ENCODE assay signal across 20 cellular contexts in genomic region chr11:116680349-116681125, GRCh38.
DNase-seq lines count a peak whose midpoint lies in the region; ATAC-seq and TF ChIP-seq lines count a peak whose summit lies in the region.
"Had no signal": no experiment of that assay in that cellular context is flagged by ENCODE, and none has a peak within 500 bp of the region (broad histone marks: within the 10 kb centered on the region; RNA-seq: fewer than 3 reads in every experiment).

No MANE protein-coding gene starts in this region.

- H3K9me3 Mint-ChIP-seq in Caco-2 (ENCODE audit: unreplicated experiment) (peaks cover 6% of the 10 kb centered on the region), chondrocyte (ENCODE audit: low read depth) (peaks cover 36% of the 10 kb centered on the region), osteocyte (ENCODE audit: unreplicated experiment) (peaks cover 13% of the 10 kb centered on the region)
- peaks cover 7% of the 10 kb centered on the region for H3K9me3 Mint-ChIP-seq in activated naive CD8-positive, alpha-beta T cell treated with anti-CD3 and anti-CD28 coated beads for 36 hours

- TF ChIP-seq CTCF in Caco-2 (IDR thresholded peaks at IDR 0.05; ENCODE audit: insufficient read depth in 1 of 2, low read depth in 1 of 2, low read length in 1 of 2, severe bottlenecking in 1 of 2, unreplicated experiment in 1 of 2) (peak; percentile 12 to 26), KMS-11 (conservative IDR thresholded peaks at IDR 0.05; ENCODE audit: low read depth, low read length) (0 out of 2 replicates have a peak, but pooled peaks have one; percentile 15), chondrocyte (IDR thresholded peaks at IDR 0.05) (peak; percentile 1), osteocyte (IDR thresholded peaks at IDR 0.05) (no peak)

- no peak overlapping the region for H3K4me2 ChIP-seq in KMS-11

- no peak for ATAC-seq in HG02970 (IDR thresholded peaks at IDR 0.05; ENCODE audit: low FRiP score, unreplicated experiment)
- ATAC-seq: CD8-positive, alpha-beta T cell; Panc1; SK-N-SH treated with all-trans-retinoic acid at 6 μM for 48 hours had no signal

- H3K27me3 Mint-ChIP-seq in Caco-2 (ENCODE audit: insufficient read depth, unreplicated experiment): peaks cover 8% of the 10 kb centered on the region
- H3K27me3 Mint-ChIP-seq in chondrocyte (ENCODE audit: low read depth): peaks cover 22% of the 10 kb centered on the region
- H3K27me3 Mint-ChIP-seq in osteocyte (ENCODE audit: unreplicated experiment): peaks cover 35% of the 10 kb centered on the region
- H3K27me3 Mint-ChIP-seq in activated naive CD8-positive, alpha-beta T cell treated with anti-CD3 and anti-CD28 coated beads for 36 hours: peaks cover 6% of the 10 kb centered on the region

- H3K79me2 ChIP-seq in KMS-11 (ENCODE audit: insufficient read depth, low read depth): no peaks in the 10 kb centered on the region

- POLR2A ChIA-PET in Caco-2 (lab: Charles Lee): interaction anchor here (0.5 kb wide), 1 partner anchor 35 kb away, joined by 3 read pairs; no protein-coding TSS in a partner anchor

- no peak overlapping the region for H2AFZ ChIP-seq in KMS-11 (ENCODE audit: low read depth)

- H3K36me3 ChIP-seq in Caco-2 (ENCODE audit: control insufficient read depth, insufficient read depth, low read length) (no peaks in the 10 kb centered on the region), KMS-11 (ENCODE audit: insufficient read depth) (no peaks in the 10 kb centered on the region)

- no peak overlapping the region for H3K4me3 Mint-ChIP-seq in Caco-2 (ENCODE audit: unreplicated experiment)
- H3K4me3 Mint-ChIP-seq in chondrocyte (ENCODE audit: unreplicated experiment): no peak overlapping the region
- H3K4me3 Mint-ChIP-seq in osteocyte (ENCODE audit: unreplicated experiment): no peak overlapping the region
- H3K4me3 Mint-ChIP-seq in activated naive CD8-positive, alpha-beta T cell treated with anti-CD3 and anti-CD28 coated beads for 36 hours: no peak overlapping the region
- H3K4me3 Mint-ChIP-seq: CD8-positive, alpha-beta T cell had no signal

- H4K20me1 ChIP-seq in KMS-11 (ENCODE audit: insufficient read depth): no peaks in the 10 kb centered on the region

- no peak overlapping the region for H3K4me3 ChIP-seq in Caco-2 (ENCODE audit: low read depth, low read length)
- H3K4me3 ChIP-seq in KMS-11 (IDR thresholded peaks at IDR 0.05; ENCODE audit: insufficient read depth, low read depth, low read length): no peak overlapping the region

- H3K27me3 ChIP-seq in Caco-2 (replicated peaks; ENCODE audit: control insufficient read depth, insufficient read depth, low read length): no peaks in the 10 kb centered on the region
- H3K27me3 ChIP-seq in KMS-11 (ENCODE audit: insufficient read depth, low read depth): no peaks in the 10 kb centered on the region

- no peak overlapping the region for H3K27ac ChIP-seq in KMS-11

- no peak for DNase-seq in Caco-2
- DNase-seq in chondrocyte (ENCODE audit: low spot score): no peak
- DNase-seq in osteocyte (ENCODE audit: extremely low spot score, unreplicated experiment): peak; percentile 40
- no peak for DNase-seq in RKO (ENCODE audit: low spot score)
- DNase-seq in NCI-H1436 (lab: John Stamatoyannopoulos, UW): no peak
- DNase-seq in activated naive CD8-positive, alpha-beta T cell treated with anti-CD3 and anti-CD28 coated beads for 36 hours: no peak
- DNase-seq: AML-193, C1 segment of cervical spinal cord, Calu3, DMS153, IMR-90, NCI-H1417, NCI-H187, NCI-H446 treated with DMSO at 0.1 percent for 48 hours, NCI-H526 treated with DMSO at 0.1 percent for 48 hours had no signal

- CTCF ChIA-PET in Caco-2 (lab: Charles Lee): no interaction called here

- intact Hi-C loops in Caco-2 (cut with micrococcal nuclease; ENCODE audit: unreplicated experiment): no loop called here

- H3K36me3 Mint-ChIP-seq in Caco-2 (ENCODE audit: insufficient read depth, unreplicated experiment): no peaks in the 10 kb centered on the region
- peaks cover 4% of the 10 kb centered on the region for H3K36me3 Mint-ChIP-seq in chondrocyte (ENCODE audit: low read depth)
- H3K36me3 Mint-ChIP-seq in osteocyte (ENCODE audit: unreplicated experiment): no peaks in the 10 kb centered on the region
- no peaks in the 10 kb centered on the region for H3K36me3 Mint-ChIP-seq in activated naive CD8-positive, alpha-beta T cell treated with anti-CD3 and anti-CD28 coated beads for 36 hours
- H3K36me3 Mint-ChIP-seq: CD8-positive, alpha-beta T cell had no signal

- H3K9ac ChIP-seq in KMS-11: no peak overlapping the region

- H3K4me1 ChIP-seq in Caco-2 (no peaks in the 10 kb centered on the region), KMS-11 (ENCODE audit: low read depth, poor library complexity, severe bottlenecking) (no peaks in the 10 kb centered on the region)

- no peak overlapping the region for H3K27ac Mint-ChIP-seq in Caco-2 (ENCODE audit: unreplicated experiment)
- no peak overlapping the region for H3K27ac Mint-ChIP-seq in chondrocyte (ENCODE audit: unreplicated experiment)
- no peak overlapping the region for H3K27ac Mint-ChIP-seq in osteocyte (ENCODE audit: unreplicated experiment)
- H3K27ac Mint-ChIP-seq in activated naive CD8-positive, alpha-beta T cell treated with anti-CD3 and anti-CD28 coated beads for 36 hours: no peak overlapping the region
- H3K27ac Mint-ChIP-seq: CD8-positive, alpha-beta T cell had no signal

- no TSS peak for BruUV-seq in Caco-2 (replicated peaks; lab: Mats Ljungman, UMichigan)

- H3K4me1 Mint-ChIP-seq in Caco-2 (ENCODE audit: low read depth, unreplicated experiment) (no peaks in the 10 kb centered on the region), chondrocyte (ENCODE audit: low read depth) (no peaks in the 10 kb centered on the region), osteocyte (ENCODE audit: unreplicated experiment) (no peaks in the 10 kb centered on the region)
- H3K4me1 Mint-ChIP-seq in activated naive CD8-positive, alpha-beta T cell treated with anti-CD3 and anti-CD28 coated beads for 36 hours: no peaks in the 10 kb centered on the region

- H3K9me3 ChIP-seq in Caco-2: peaks cover 16% of the 10 kb centered on the region
